1 cellular context compared by ENCODE assay signal in the genomic region with DNA sequence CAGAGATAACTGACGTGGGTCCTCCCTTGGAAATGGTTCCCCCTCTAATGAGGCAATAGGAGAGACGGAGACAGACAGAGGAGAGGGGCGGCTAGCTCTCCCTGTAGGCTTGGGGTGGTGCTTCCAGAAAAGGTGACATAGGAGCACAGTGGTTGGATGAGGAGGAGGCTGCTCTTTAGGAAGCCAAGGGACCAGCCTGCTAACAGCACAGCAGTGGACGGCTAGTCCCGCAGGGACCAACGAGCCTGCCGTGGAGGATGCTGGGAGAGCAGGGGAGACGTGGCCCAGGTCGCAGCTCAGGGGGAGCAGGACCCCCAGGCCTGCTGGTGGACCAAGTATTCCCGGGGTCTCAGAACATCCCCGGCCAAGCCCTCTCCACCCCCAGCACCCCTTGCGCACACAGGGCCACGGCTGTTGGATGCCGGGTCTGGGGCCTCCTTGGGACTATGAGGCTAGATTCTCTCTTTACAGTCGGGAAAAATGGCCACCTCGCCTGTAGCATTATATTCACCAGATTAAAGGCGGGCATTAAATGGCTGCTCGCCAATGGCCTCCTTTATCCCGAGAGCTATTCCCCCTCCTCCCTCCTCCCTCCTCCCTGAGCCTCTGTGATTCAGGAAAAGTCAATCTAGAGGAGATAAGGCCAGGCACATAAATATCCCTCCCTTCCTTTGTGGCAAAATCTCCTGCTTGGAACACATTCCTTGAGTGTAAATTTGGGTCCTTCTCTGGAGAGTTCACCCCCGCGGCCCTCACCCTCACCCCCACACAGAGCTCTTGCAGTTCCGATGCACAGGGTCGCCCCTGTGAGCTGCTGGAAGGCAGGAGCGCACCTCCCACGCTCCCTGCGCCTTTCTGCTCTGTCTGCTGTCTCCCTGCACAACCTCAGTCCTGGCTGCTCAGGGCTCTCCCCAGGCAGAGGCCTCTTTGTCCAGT.
TF ChIP-seq lines count a peak whose summit lies in the region.

No MANE protein-coding gene starts in this region.

TF ChIP-seq in HepG2, 621 proteins besides CTCF, POLR2A, EP300 and RAD21:
- TF ChIP-seq ZNF263 (CRISPR knock-in tag; IDR thresholded peaks at IDR 0.05), result peak; percentile 57; the same call in 1 of the 2 replicates
- TF ChIP-seq SRSF9 (IDR thresholded peaks at IDR 0.05; ENCODE audit: borderline replicate concordance, insufficient read depth, low read depth, low read length, poor library complexity, severe bottlenecking), result no peak
